Comparison of ENCODE assay signal across 24 cellular contexts in genomic region chr9:13083366-13083765, GRCh38.
"Had no signal": no experiment of that assay in that cellular context is flagged by ENCODE, and none has a peak within 500 bp of the region (broad histone marks: within the 10 kb centered on the region; RNA-seq: fewer than 3 reads in every experiment).

No MANE protein-coding gene starts in this region.

- DNase-seq: activated CD4-positive, alpha-beta memory T cell treated with anti-CD3 and anti-CD28 coated beads for 36 hours; activated CD4-positive, alpha-beta T cell treated with anti-CD3 and anti-CD28 coated beads, Interleukin-2, amount 10 ng/mL, durations not matched to agents 24 days and 14 days; activated CD4-positive, CD25-positive, alpha-beta regulatory T cell treated with anti-CD3 and anti-CD28 coated beads, Interleukin-2, amount 50 U/mL, for 72 hours; activated CD8-positive, alpha-beta memory T cell treated with anti-CD3 and anti-CD28 coated beads, Interleukin-2, amount 50 U/mL, for 4 hours; activated effector memory CD4-positive, alpha-beta T cell treated with anti-CD3 and anti-CD28 coated beads, Interleukin-2, amount 50 U/mL, for 16 hours; activated naive CD4-positive, alpha-beta T cell treated with anti-CD3 and anti-CD28 coated beads for 36 hours; activated naive CD8-positive, alpha-beta T cell treated with anti-CD3 and anti-CD28 coated beads for 36 hours; activated T-cell treated with anti-CD3 and anti-CD28 coated beads, Interleukin-2, amount 50 U/mL, for 1 hour; adrenal gland; aorta; caudate nucleus; endodermal cell; left colon; midbrain; naive thymus-derived CD4-positive, alpha-beta T cell; occipital lobe; right cardiac atrium; stimulated activated CD4-positive, alpha-beta T cell treated with anti-CD3 and anti-CD28 coated beads, Interleukin-4, amount 100 ng/mL, for 1 hour; stimulated activated naive CD8-positive, alpha-beta T cell treated with anti-CD3 and anti-CD28 coated beads, Interleukin-15, Interleukin-2, amounts not matched to agents 100 U/mL and 50 U/mL, for 24 hours; uterus had no signal

- H3K4me3 ChIP-seq: adrenal gland, esophagus muscularis mucosa, thoracic aorta, uterus had no signal

- H2AFZ ChIP-seq: parathyroid adenoma had no signal

- H3K9ac ChIP-seq: parathyroid adenoma had no signal

- H3K36me3 ChIP-seq: adrenal gland, brain microvascular endothelial cell, esophagus muscularis mucosa, thoracic aorta, uterus had no signal

- H3K27me3 ChIP-seq: adrenal gland, brain microvascular endothelial cell, esophagus muscularis mucosa, uterus had no signal

- H3K9me3 ChIP-seq: adrenal gland, esophagus muscularis mucosa, thoracic aorta, uterus had no signal

- H3K79me2 ChIP-seq: parathyroid adenoma had no signal

- H3K27ac ChIP-seq: adrenal gland, brain microvascular endothelial cell, esophagus muscularis mucosa, parathyroid adenoma, thoracic aorta, uterus had no signal

- H3K4me1 ChIP-seq: adrenal gland, parathyroid adenoma had no signal

- ATAC-seq: left colon; naive thymus-derived CD4-positive, alpha-beta T cell; right cardiac atrium; stimulated activated naive CD8-positive, alpha-beta T cell treated with anti-CD3 and anti-CD28 coated beads, Interleukin-15, Interleukin-2, amounts not matched to agents 100 U/mL and 50 U/mL, for 24 hours had no signal
